ENCODE assay signal across 8 cellular contexts in the genomic region with DNA sequence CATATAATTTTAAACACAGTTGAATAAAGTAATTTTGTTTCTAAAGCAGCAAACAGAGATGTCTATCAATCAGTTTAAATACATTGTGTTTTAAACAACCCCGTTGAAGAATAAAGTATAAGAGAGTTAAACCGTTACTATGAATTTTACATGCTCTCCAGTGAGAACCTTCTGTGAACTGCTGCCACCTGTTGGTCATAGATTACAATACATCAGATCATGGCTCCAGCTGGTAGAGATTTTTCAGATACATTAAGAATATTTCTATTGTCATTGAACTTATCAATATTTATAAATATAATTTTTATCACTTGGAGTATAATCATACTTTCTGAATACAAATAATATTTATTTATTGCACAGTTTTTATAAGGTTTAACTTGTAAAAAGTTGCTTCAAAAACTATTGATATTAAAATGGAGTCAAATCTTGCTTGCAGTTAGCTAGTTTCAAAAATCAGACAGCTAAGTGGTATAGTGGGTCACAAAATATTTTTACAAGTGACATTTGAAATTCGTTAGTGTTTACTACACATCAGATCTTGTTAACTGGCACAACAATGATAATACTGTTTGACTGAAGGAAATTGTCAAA.
DNase-seq lines count a peak whose midpoint lies in the region; ATAC-seq and TF ChIP-seq lines count a peak whose summit lies in the region.

No MANE protein-coding gene starts in this region.

- H3K27ac Mint-ChIP-seq in endodermal cell, result no peak overlapping the region
- H3K27ac Mint-ChIP-seq in T-helper 2 cell treated with Interferon-gamma antibody and Interleukin-4, amounts not matched to agents 5 μg/mL and 100 μg/mL, for 36 hours, result no peak overlapping the region

- H2BK12ac ChIP-seq in neuronal stem cell (ENCODE audit: low read length), result no peak overlapping the region

- H3K9me3 ChIP-seq in PC-9 (ENCODE audit: insufficient read depth, low read depth) (no peaks in the 10 kb centered on the region), endodermal cell (ENCODE audit: control insufficient read depth, low read length) (no peaks in the 10 kb centered on the region), neuronal stem cell (replicated peaks in 1 of 2; ENCODE audit: control insufficient read depth in 2 of 2, insufficient read depth in 1 of 2, low read depth in 1 of 2, low read length in 2 of 2) (no peaks in the 10 kb centered on the region)

- no peaks in the 10 kb centered on the region for H3K79me2 ChIP-seq in PC-9 (ENCODE audit: low read depth)

- no peak overlapping the region for H2BK5ac ChIP-seq in neuronal stem cell (ENCODE audit: low read length)

- no TSS peak for BruUV-seq in PC-9 (replicated peaks; lab: Mats Ljungman, UMichigan)

- no peaks in the 10 kb centered on the region for H3F3A ChIP-seq in PC-9 (ENCODE audit: insufficient read depth, low read depth)

- H3K4me1 Mint-ChIP-seq in endodermal cell, result peaks cover 12% of the 10 kb centered on the region
- no peaks in the 10 kb centered on the region for H3K4me1 Mint-ChIP-seq in T-helper 2 cell treated with Interferon-gamma antibody and Interleukin-4, amounts not matched to agents 5 μg/mL and 100 μg/mL, for 36 hours (ENCODE audit: low read depth)

- WGBS in endodermal cell (ENCODE audit: insufficient coverage in 1 of 2, insufficient read length in 1 of 2), 2 experiments, result 29 to 30% methylated on average over 2 to 3 of the region's 3 CpGs
- WGBS in neuronal stem cell (ENCODE audit: extremely low coverage in 2 of 2, insufficient read length in 2 of 2, insufficient replicate concordance in 1 of 2), 2 donors, result no CpG with 5 or more reads among the region's 3 CpGs

- no peaks in the 10 kb centered on the region for H3K79me1 ChIP-seq in neuronal stem cell (ENCODE audit: low read depth, low read length)

- no peak overlapping the region for H3K23ac ChIP-seq in neuronal stem cell (ENCODE audit: low read depth, low read length, poor library complexity)

- peak; percentile 28 for DNase-seq in NOMO-1 treated with DMSO at 0.1 percent for 48 hours (lab: John Stamatoyannopoulos, UW; ENCODE audit: unreplicated experiment)
- DNase-seq in NOMO-1 treated with dmso at 0.1 percent for 144 hours (lab: John Stamatoyannopoulos, UW; ENCODE audit: unreplicated experiment), result no peak
- DNase-seq in HT1080 (ENCODE audit: low read depth), result peak; percentile 29
- DNase-seq in PC-9, result no peak
- peak; percentile 56 for DNase-seq in endodermal cell
- DNase-seq in neuronal stem cell (ENCODE audit: low spot score), result peak; percentile 29
- no peak for DNase-seq in T-helper 2 cell treated with Interferon-gamma antibody and Interleukin-4, amounts not matched to agents 5 μg/mL and 100 μg/mL, for 36 hours (ENCODE audit: low spot score)

- no peaks in the 10 kb centered on the region for H3K9me2 ChIP-seq in PC-9 (ENCODE audit: insufficient read depth)

- no peaks in the 10 kb centered on the region for H3K36me3 Mint-ChIP-seq in endodermal cell (ENCODE audit: low read depth)
- no peaks in the 10 kb centered on the region for H3K36me3 Mint-ChIP-seq in T-helper 2 cell treated with Interferon-gamma antibody and Interleukin-4, amounts not matched to agents 5 μg/mL and 100 μg/mL, for 36 hours (ENCODE audit: low read depth)

- CTCF ChIA-PET in PC-9 (lab: Charles Lee), result interaction anchor here (0.5 kb wide), 1 partner anchor 514 kb away, joined by 3 read pairs; no protein-coding TSS in a partner anchor

- no peak overlapping the region for H4K91ac ChIP-seq in neuronal stem cell (ENCODE audit: low read depth, low read length, poor library complexity)

- no peak overlapping the region for H4K8ac ChIP-seq in neuronal stem cell (ENCODE audit: low read depth, low read length)

- H3K4me3 Mint-ChIP-seq in endodermal cell, result no peak overlapping the region
- H3K4me3 Mint-ChIP-seq in T-helper 2 cell treated with Interferon-gamma antibody and Interleukin-4, amounts not matched to agents 5 μg/mL and 100 μg/mL, for 36 hours, result no peak overlapping the region

- H2BK120ac ChIP-seq in neuronal stem cell (ENCODE audit: low read depth, low read length), result no peak overlapping the region

- TF ChIP-seq CTCF in PC-9 (conservative IDR thresholded peaks at IDR 0.05), result peak; percentile 84
- peak; percentile 88 for TF ChIP-seq CTCF in endodermal cell (conservative IDR thresholded peaks at IDR 0.05)

- H3K4ac ChIP-seq in neuronal stem cell (ENCODE audit: low read length), result no peak overlapping the region

- ATAC-seq in GM21423 (IDR thresholded peaks at IDR 0.05; ENCODE audit: unreplicated experiment), result peak; percentile 86

- H3K27me3 ChIP-seq in PC-9 (ENCODE audit: insufficient read depth, low read depth), result no peaks in the 10 kb centered on the region
- no peaks in the 10 kb centered on the region for H3K27me3 ChIP-seq in endodermal cell (ENCODE audit: control insufficient read depth, insufficient read depth, low read length, poor library complexity, severe bottlenecking)
- no peaks in the 10 kb centered on the region for H3K27me3 ChIP-seq in neuronal stem cell (ENCODE audit: control insufficient read depth in 3 of 3, insufficient read depth in 3 of 3, low read depth in 1 of 3, low read length in 3 of 3)

- H3K9ac ChIP-seq in endodermal cell (ENCODE audit: extremely low read depth, low read length, poor library complexity, severe bottlenecking), result no peak overlapping the region
- H3K9ac ChIP-seq in neuronal stem cell (ENCODE audit: low read depth, low read length, poor library complexity), result no peak overlapping the region

- no peak overlapping the region for H3K4me2 ChIP-seq in PC-9
- no peak overlapping the region for H3K4me2 ChIP-seq in neuronal stem cell (ENCODE audit: insufficient read depth, low read length, poor library complexity, severe bottlenecking)

- no peak overlapping the region for H3K14ac ChIP-seq in neuronal stem cell (ENCODE audit: low read length)

- H2AFZ ChIP-seq in PC-9 (no peak overlapping the region), neuronal stem cell (ENCODE audit: low read length) (no peak overlapping the region)

- POLR2A ChIA-PET in PC-9 (lab: Charles Lee; ENCODE audit: unreplicated experiment), result no interaction called here

- H3K36me3 ChIP-seq in PC-9 (ENCODE audit: low read depth) (no peaks in the 10 kb centered on the region), endodermal cell (ENCODE audit: control insufficient read depth, insufficient read depth, low read length) (no peaks in the 10 kb centered on the region), neuronal stem cell (replicated peaks in 1 of 2; ENCODE audit: control insufficient read depth in 2 of 2, insufficient read depth in 2 of 2, low read length in 2 of 2) (no peaks in the 10 kb centered on the region)

- no peaks in the 10 kb centered on the region for H3K9me3 Mint-ChIP-seq in endodermal cell
- H3K9me3 Mint-ChIP-seq in T-helper 2 cell treated with Interferon-gamma antibody and Interleukin-4, amounts not matched to agents 5 μg/mL and 100 μg/mL, for 36 hours, result no peaks in the 10 kb centered on the region

- H3K27me3 Mint-ChIP-seq in endodermal cell (ENCODE audit: insufficient read depth), result no peaks in the 10 kb centered on the region
- no peaks in the 10 kb centered on the region for H3K27me3 Mint-ChIP-seq in T-helper 2 cell treated with Interferon-gamma antibody and Interleukin-4, amounts not matched to agents 5 μg/mL and 100 μg/mL, for 36 hours (ENCODE audit: low read depth)

- no peak overlapping the region for H3K27ac ChIP-seq in PC-9
- no peak overlapping the region for H3K27ac ChIP-seq in endodermal cell (ENCODE audit: low read depth, low read length)
- no peak overlapping the region for H3K27ac ChIP-seq in neuronal stem cell (replicated peaks; ENCODE audit: low read length)

- H2AK5ac ChIP-seq in neuronal stem cell (ENCODE audit: low read depth, low read length), result no peak overlapping the region

- intact Hi-C loops in PC-9 (cut with micrococcal nuclease; ENCODE audit: unreplicated experiment), result loop anchor here (2.0 kb wide), 1 partner anchor 1994 kb away; no protein-coding TSS in a partner anchor

- no peak overlapping the region for H3K4me3 ChIP-seq in PC-9
- H3K4me3 ChIP-seq in endodermal cell (ENCODE audit: low read length), result no peak overlapping the region
- H3K4me3 ChIP-seq in neuronal stem cell (ENCODE audit: low read length in 2 of 2), result no peak overlapping the region

- H4K20me1 ChIP-seq in PC-9 (ENCODE audit: insufficient read depth), result no peaks in the 10 kb centered on the region

- H3K4me1 ChIP-seq in PC-9 (replicated peaks; ENCODE audit: insufficient read depth) (no peaks in the 10 kb centered on the region), endodermal cell (ENCODE audit: control insufficient read depth, insufficient read depth, low read length) (peaks cover 7% of the 10 kb centered on the region), neuronal stem cell (ENCODE audit: control insufficient read depth in 2 of 2, insufficient read depth in 1 of 2, low read depth in 1 of 2, low read length in 2 of 2) (no peaks in the 10 kb centered on the region)

- no peak overlapping the region for H3K18ac ChIP-seq in neuronal stem cell (ENCODE audit: low read length)

- no peak overlapping the region for H2BK15ac ChIP-seq in neuronal stem cell (ENCODE audit: low read length)

Comparison
In these comparisons a context has a peak if more than half of its experiments do, and no peak if none do; other contexts are left out.
1. DNase-seq: peak in NOMO-1 treated with DMSO at 0.1 percent for 48 hours (single experiment), HT1080 (single experiment), endodermal cell (single experiment) and neuronal stem cell (single experiment); none in NOMO-1 treated with dmso at 0.1 percent for 144 hours (single experiment), PC-9 (0 of 2) and T-helper 2 cell treated with Interferon-gamma antibody and Interleukin-4, amounts not matched to agents 5 μg/mL and 100 μg/mL, for 36 hours (single experiment).